8 cellular contexts compared by ENCODE assay signal in genomic region chr1:221742555-221743415, GRCh38. TPM values are rescaled to one million over a fixed set of nuclear protein-coding genes. Genes with fewer than 3 reads are reported as not detected.
DNase-seq lines count a peak whose midpoint lies in the region; ATAC-seq lines count a peak whose summit lies in the region.

No MANE protein-coding gene starts in this region.

- H2AFZ ChIP-seq in mesenchymal stem cell (ENCODE audit: low read depth, low read length): peak overlapping the region; percentile 78

- H3K79me1 ChIP-seq in mesenchymal stem cell (replicated peaks; ENCODE audit: low read length, poor library complexity, severe bottlenecking): peaks cover 5% of the 10 kb centered on the region

- peak overlapping the region; percentile 89 for H4K91ac ChIP-seq in mesenchymal stem cell (ENCODE audit: low read length)

- H3K4me1 ChIP-seq in ectodermal cell (ENCODE audit: control insufficient read depth, insufficient read depth, low read length) (peaks cover 6% of the 10 kb centered on the region), mesenchymal stem cell (ENCODE audit: control insufficient read depth, insufficient read depth, low read depth, low read length) (peaks cover 5% of the 10 kb centered on the region)

- peak overlapping the region; percentile 67 to 86 for H3K4ac ChIP-seq in mesenchymal stem cell (ENCODE audit: low read depth in 1 of 2, low read length in 2 of 2)

- peak overlapping the region; percentile 86 for H4K8ac ChIP-seq in mesenchymal stem cell (ENCODE audit: low read length)

- peak overlapping the region; percentile 90 to 96 for H3K18ac ChIP-seq in mesenchymal stem cell (ENCODE audit: low read depth in 1 of 2, low read length in 2 of 2)

- H3K4me2 ChIP-seq in mesenchymal stem cell (ENCODE audit: low read length, poor library complexity, severe bottlenecking): peak overlapping the region; percentile 86

- ATAC-seq in GM18873 (IDR thresholded peaks at IDR 0.05; ENCODE audit: low FRiP score, unreplicated experiment) (peak; percentile 35), HG03139 (IDR thresholded peaks at IDR 0.05; ENCODE audit: unreplicated experiment) (peak; percentile 43)

- peak overlapping the region; percentile 20 to 81 for H3K14ac ChIP-seq in mesenchymal stem cell (ENCODE audit: low read length in 2 of 2)

- H3K9me3 ChIP-seq in ectodermal cell (ENCODE audit: control insufficient read depth, low read length) (no peaks in the 10 kb centered on the region), mesenchymal stem cell (ENCODE audit: control insufficient read depth, low read length) (no peaks in the 10 kb centered on the region)

- H2BK5ac ChIP-seq in mesenchymal stem cell (ENCODE audit: low read depth, low read length, poor library complexity, severe bottlenecking): peak overlapping the region; percentile 74

- peak overlapping the region; percentile 94 for H2BK120ac ChIP-seq in mesenchymal stem cell (ENCODE audit: low read depth, low read length)

- H2AK5ac ChIP-seq in mesenchymal stem cell (ENCODE audit: low read length, severe bottlenecking): no peak overlapping the region

- peak; percentile 84 for DNase-seq in AG20443 (ENCODE audit: low spot score)
- DNase-seq in NCI-H524 treated with DMSO at 0.1 percent for 48 hours (lab: John Stamatoyannopoulos, UW): peak; percentile 14
- peak; percentile 83 to 87 for DNase-seq in activated CD4-positive, alpha-beta T cell treated with anti-CD3 and anti-CD28 coated beads, Interleukin-2, amount 50 U/mL, for 48 hours
- DNase-seq in mesenchymal stem cell: peak; percentile 65
- peak; percentile 45 for DNase-seq in stimulated activated CD8-positive, alpha-beta memory T cell treated with anti-CD3 and anti-CD28 coated beads, Interleukin-15, amount 100 ng/mL, for 1 hour (ENCODE audit: low read depth)

- peak overlapping the region in 1 of 2 experiments; percentile 36 for H3K23ac ChIP-seq in mesenchymal stem cell (ENCODE audit: low read length in 2 of 2)

- H3K4me3 ChIP-seq in ectodermal cell (ENCODE audit: insufficient read depth, low read depth, low read length): peak overlapping the region; percentile 58
- peak overlapping the region; percentile 72 to 99 for H3K4me3 ChIP-seq in mesenchymal stem cell (ENCODE audit: insufficient read depth in 1 of 2, low read depth in 1 of 2, low read length in 2 of 2)

- peak overlapping the region; percentile 98 for H2BK15ac ChIP-seq in mesenchymal stem cell (ENCODE audit: low read depth, poor library complexity, severe bottlenecking)

- peak overlapping the region; percentile 50 for H3K27ac ChIP-seq in ectodermal cell (ENCODE audit: insufficient read depth, low read depth, low read length, poor library complexity, severe bottlenecking)
- peak overlapping the region; percentile 88 for H3K27ac ChIP-seq in mesenchymal stem cell (ENCODE audit: low read length, poor library complexity, severe bottlenecking)

- WGBS in ectodermal cell, 2 experiments: 0 to 1% methylated on average over 98 of the region's 98 CpGs
- 1% methylated on average over 74 of the region's 98 CpGs for WGBS in mesenchymal stem cell

- peak overlapping the region; percentile 79 to 94 for H2BK12ac ChIP-seq in mesenchymal stem cell (ENCODE audit: low read length in 2 of 2)

- H3K36me3 ChIP-seq in ectodermal cell (ENCODE audit: control insufficient read depth, insufficient read depth, low read length) (no peaks in the 10 kb centered on the region), mesenchymal stem cell (ENCODE audit: control insufficient read depth in 1 of 2, insufficient read depth in 2 of 2, low read depth in 1 of 2, low read length in 2 of 2) (peaks cover 10 to 15% of the 10 kb centered on the region in 2 experiments)

- H3K27me3 ChIP-seq in ectodermal cell (ENCODE audit: control insufficient read depth, insufficient read depth, low read length, poor library complexity, severe bottlenecking) (peaks cover 33% of the 10 kb centered on the region), mesenchymal stem cell (ENCODE audit: control insufficient read depth in 1 of 2, insufficient read depth in 1 of 2, low read length in 2 of 2) (no peaks in the 10 kb centered on the region)

- H3K9ac ChIP-seq in mesenchymal stem cell (ENCODE audit: low read length): peak overlapping the region; percentile 96

RNA-seq across cellular contexts. Expression of gene DUSP10, which starts 0.9 kb away (rescaled TPM):
- polyA plus RNA-seq in ectodermal cell (2013, experiment 1 of 4): 1.6 TPM
- 0.80 TPM for polyA plus RNA-seq in ectodermal cell (2013, experiment 2 of 4)
- polyA plus RNA-seq in ectodermal cell (2013, experiment 3 of 4): 1.4 TPM
- polyA plus RNA-seq in ectodermal cell (2013, experiment 4 of 4): 1.3 TPM
- polyA plus RNA-seq in mesenchymal stem cell (2013, experiment 1 of 2): 46.8 TPM
- 45.6 TPM for polyA plus RNA-seq in mesenchymal stem cell (2013, experiment 2 of 2)

Comparison
In these comparisons a context has a peak if more than half of its experiments do, and no peak if none do; other contexts are left out.
1. Peak in every context shown above with its lines: DNase-seq, ATAC-seq, H3K4me3 ChIP-seq and H3K27ac ChIP-seq.
2. DNase-seq: peak in every context shown above with its lines; median percentile 85 in activated CD4-positive, alpha-beta T cell treated with anti-CD3 and anti-CD28 coated beads, Interleukin-2, amount 50 U/mL, for 48 hours; 84 in AG20443; 65 in mesenchymal stem cell; 45 in stimulated activated CD8-positive, alpha-beta memory T cell treated with anti-CD3 and anti-CD28 coated beads, Interleukin-15, amount 100 ng/mL, for 1 hour; 14 in NCI-H524 treated with DMSO at 0.1 percent for 48 hours.